5 cellular contexts compared by ENCODE assay signal in the genomic region with DNA sequence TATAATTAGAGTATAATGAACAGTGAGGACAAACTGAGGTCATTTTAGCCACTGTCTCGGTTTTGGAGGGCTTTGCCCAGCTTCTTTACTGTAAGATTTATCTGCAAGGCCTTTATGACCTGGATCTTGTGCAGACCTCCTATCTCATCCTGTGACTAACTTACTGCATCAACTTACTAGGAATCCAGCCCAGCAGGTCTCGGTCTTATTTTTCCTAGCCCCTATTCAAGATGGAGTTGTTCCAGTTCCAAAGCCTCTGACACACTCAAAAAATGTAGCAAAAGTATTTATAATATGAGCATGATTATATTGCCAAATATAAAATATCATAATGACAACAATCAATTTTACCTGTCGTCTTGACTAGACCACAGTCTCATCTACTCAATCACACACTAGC.
"Had no signal": no experiment of that assay in that cellular context is flagged by ENCODE, and none has a peak within 500 bp of the region (broad histone marks: within the 10 kb centered on the region; RNA-seq: fewer than 3 reads in every experiment).

No MANE protein-coding gene starts in this region.

- DNase-seq: IMR-90, KG1 had no signal

- H3K27ac ChIP-seq: HL-60 had no signal

- H3K4me3 ChIP-seq: K562 had no signal

- ATAC-seq: HepG2, K562 had no signal
